ENCODE assay signal across 9 cellular contexts in genomic region chr17:37608369-37609169, GRCh38. TPM values are rescaled to one million over a fixed set of nuclear protein-coding genes. Genes with fewer than 3 reads are reported as not detected.
A peak's percentile ranks its signal among the peaks of the same experiment; 100 is the strongest.
DNase-seq lines count a peak whose midpoint lies in the region; ATAC-seq, FAIRE-seq and TF ChIP-seq lines count a peak whose summit lies in the region.
"Had no signal": no experiment of that assay in that cellular context is flagged by ENCODE, and none has a peak within 500 bp of the region (broad histone marks: within the 10 kb centered on the region; RNA-seq: fewer than 3 reads in every experiment).

No MANE protein-coding gene starts in this region.

- peak overlapping the region; percentile 80 for H3K4me3 ChIP-seq in GM23248
- peak overlapping the region; percentile 63 to 93 (median 79) for H3K4me3 ChIP-seq in H1 (ENCODE audit: extremely low read depth in 1 of 4, insufficient read depth in 2 of 4, low read depth in 3 of 4, low read length in 4 of 4)
- H3K4me3 ChIP-seq in transverse colon, result peak overlapping the region; percentile 88 to 100 (median 98)

- 0 out of 2 replicates have a peak, but pooled peaks cover 12% of the 10 kb centered on the region for H3K36me3 ChIP-seq in GM23248 (ENCODE audit: low read depth)
- H3K36me3 ChIP-seq in H1 (ENCODE audit: control insufficient read depth in 2 of 4, insufficient read depth in 4 of 4, low read length in 3 of 4), result peaks cover 0 to 12% (median 0%) of the 10 kb centered on the region in 4 experiments; a peak in 5 of 8 replicates
- H3K36me3 ChIP-seq in transverse colon, result peaks cover 0 to 7% (median 3%) of the 10 kb centered on the region in 4 donors

- peaks cover 46 to 51% (median 47%) of the 10 kb centered on the region in 3 donors for H3K4me1 Mint-ChIP-seq in T-cell

- TF ChIP-seq EP300 in H1 (IDR thresholded peaks at IDR 0.05; ENCODE audit: borderline replicate concordance in 1 of 2, low read depth in 2 of 2, low read length in 2 of 2), result no peak
- no peak for TF ChIP-seq EP300 in transverse colon (IDR thresholded peaks at IDR 0.05; ENCODE audit: low read depth)

- peak overlapping the region; percentile 83 for H4K5ac ChIP-seq in H1 (ENCODE audit: insufficient read length, low read depth, low read length)

- no peaks in the 10 kb centered on the region for H3K9me3 Mint-ChIP-seq in T-cell

- no peak for FAIRE-seq in H1 (lab: Jason Lieb, UNC)
- FAIRE-seq: colon had no signal

- H3K23ac ChIP-seq in H1 (ENCODE audit: insufficient read length), result no peak overlapping the region

- no peak for TF ChIP-seq POLR2A in H1 (IDR thresholded peaks at IDR 0.05; ENCODE audit: control extremely low read depth in 1 of 2, low read depth in 2 of 2, low read length in 2 of 2)
- TF ChIP-seq POLR2A in transverse colon (IDR thresholded peaks at IDR 0.05), result no peak

- H3K23me2 ChIP-seq in H1 (ENCODE audit: low read depth, low read length), result no peaks in the 10 kb centered on the region

- peak overlapping the region; percentile 81; the same call in 1 of the 2 replicates for H4K8ac ChIP-seq in H1 (ENCODE audit: extremely low read depth, insufficient read depth, low read length)

- H3K18ac ChIP-seq in H1 (ENCODE audit: extremely low read depth, low read length), result peak overlapping the region; percentile 53

- H3K9me3 ChIP-seq in GM23248 (ENCODE audit: low read depth) (no peaks in the 10 kb centered on the region), H1 (ENCODE audit: insufficient read depth in 2 of 2, low read depth in 1 of 2, low read length in 1 of 2) (no peaks in the 10 kb centered on the region), transverse colon (no peaks in the 10 kb centered on the region)

- no peak overlapping the region for H3K4ac ChIP-seq in H1 (replicated peaks; ENCODE audit: insufficient read length, low read depth, low read length)

- peak overlapping the region; percentile 81 to 90 (median 90) for H3K4me3 Mint-ChIP-seq in T-cell

- no peak overlapping the region for H2BK15ac ChIP-seq in H1 (ENCODE audit: low read length)

- H3K27me3 ChIP-seq in GM23248 (replicated peaks; ENCODE audit: insufficient read depth), result no peaks in the 10 kb centered on the region
- no peaks in the 10 kb centered on the region for H3K27me3 ChIP-seq in H1 (replicated peaks in 1 of 4; ENCODE audit: control insufficient read depth in 3 of 4, extremely low read depth in 1 of 4, insufficient read depth in 3 of 4, low read length in 3 of 4)
- no peaks in the 10 kb centered on the region for H3K27me3 ChIP-seq in transverse colon

- peak overlapping the region; percentile 92 for H3K4me2 ChIP-seq in GM23248 (ENCODE audit: unreplicated experiment)
- peak overlapping the region; percentile 62 to 72 for H3K4me2 ChIP-seq in H1 (ENCODE audit: insufficient read depth in 1 of 2, low read depth in 2 of 2, low read length in 2 of 2)

- CTCF ChIA-PET in T-cell (lab: Charles Lee), result interaction anchor here in 1 of 2 donors (0.6 to 2.2 kb wide), 7 partner anchors 8 to 235 kb away, joined by 3 to 9 read pairs (median 4); no protein-coding TSS in a partner anchor
- CTCF ChIA-PET in H1 (lab: Charles Lee; ENCODE audit: partially characterized antibody), result interaction anchor here (0.6 to 3.2 kb wide), 5 partner anchors 28 to 206 kb away, joined by 3 to 9 read pairs (median 3); no protein-coding TSS in a partner anchor

- DNase-seq in ELR (ENCODE audit: low read depth) (peak; percentile 61), GM23248 (peak; percentile 60), M059J (ENCODE audit: low read depth) (peak; percentile 55), T-cell (peak in 9 of 34 experiments; percentile 1 to 17 (median 8)), H1 (ENCODE audit: low read depth in 1 of 2, low spot score in 2 of 2) (peak in 1 of 2 experiments; percentile 27), medulla oblongata (ENCODE audit: extremely low spot score) (peak; percentile 66), transverse colon (no peak)
- no peak for DNase-seq in activated CD4-positive, alpha-beta T cell treated with anti-CD3 and anti-CD28 coated beads for 48 hours

- peak overlapping the region; percentile 8; the same call in 1 of the 2 replicates for H2BK5ac ChIP-seq in H1 (ENCODE audit: low read depth, low read length)

- H3K9me2 ChIP-seq in GM23248 (ENCODE audit: insufficient read depth), result no peaks in the 10 kb centered on the region

- peaks cover 52% of the 10 kb centered on the region for H3K79me2 ChIP-seq in GM23248 (ENCODE audit: insufficient read depth)
- peaks cover 4 to 12% of the 10 kb centered on the region in 2 experiments; a peak in 2 of 4 replicates for H3K79me2 ChIP-seq in H1 (ENCODE audit: control insufficient read depth in 1 of 2, insufficient read depth in 2 of 2, low read length in 2 of 2)

- TF ChIP-seq RAD21 in H1 (IDR thresholded peaks at IDR 0.05 in 1 of 2, conservative IDR thresholded peaks at IDR 0.05 in 1 of 2; ENCODE audit: low read depth in 2 of 2, low read length in 2 of 2), result no peak

- intact Hi-C loops in transverse colon (cut with DNase I; ENCODE audit: low total_unique reads), result no loop called here

- H2AK5ac ChIP-seq in H1 (ENCODE audit: low read depth, low read length), result no peak overlapping the region

- no peaks in the 10 kb centered on the region for H3K27me3 Mint-ChIP-seq in T-cell

- POLR2A ChIA-PET in T-cell (lab: Charles Lee), result interaction anchor here (0.6 to 1.7 kb wide), 5 partner anchors 9 to 743 kb away, joined by 3 to 21 read pairs (median 7); partner anchors contain the start of gene SOCS7 (in 1 of the 2)
- POLR2A ChIA-PET in H1 (lab: Charles Lee; ENCODE audit: partially characterized antibody), result interaction anchor here (0.6 to 3.1 kb wide), 26 partner anchors 9 to 1778 kb away, joined by 3 to 15 read pairs (median 4); partner anchors contain the start of genes DDX52 and MRM1

- H3K9ac ChIP-seq in GM23248 (peak overlapping the region; percentile 88), H1 (replicated peaks in 1 of 4; ENCODE audit: extremely low read depth in 1 of 4, low read depth in 3 of 4, low read length in 3 of 4) (peak overlapping the region; percentile 13 to 86 (median 66))

- TF ChIP-seq CTCF in H1 (IDR thresholded peaks at IDR 0.05; ENCODE audit: control extremely low read depth in 1 of 3, insufficient read depth in 1 of 3, low read depth in 1 of 3, low read length in 3 of 3), result no peak
- no peak for TF ChIP-seq CTCF in transverse colon (IDR thresholded peaks at IDR 0.05)

- peak overlapping the region; percentile 52 for H3K56ac ChIP-seq in H1 (replicated peaks; ENCODE audit: insufficient read length, low read depth, low read length)

- peak overlapping the region; percentile 77 for H2AFZ ChIP-seq in GM23248
- no peak overlapping the region; the same call in 1 of the 2 replicates for H2AFZ ChIP-seq in H1 (ENCODE audit: low read length)

- in situ Hi-C loops in GM23248 (cut with MboI), result no loop called here
- in situ Hi-C loops in transverse colon (cut with MboI; ENCODE audit: low pct_ligation_motif_present in 1 of 4, low pct_unique_long_range_greater_than_20kb in 1 of 4, low sequenced_read_pairs in 3 of 4), result no loop called here

- H4K20me1 ChIP-seq in GM23248 (ENCODE audit: insufficient read depth), result 0 out of 2 replicates have a peak, but pooled peaks cover 5% of the 10 kb centered on the region
- no peaks in the 10 kb centered on the region for H4K20me1 ChIP-seq in H1 (replicated peaks in 1 of 2; ENCODE audit: control insufficient read depth in 1 of 2, insufficient read depth in 2 of 2, low read length in 2 of 2)

- H3F3A ChIP-seq in GM23248 (ENCODE audit: insufficient read depth), result peaks cover 51% of the 10 kb centered on the region

- no peak overlapping the region for H3K14ac ChIP-seq in H1 (ENCODE audit: insufficient read length)

- no peak overlapping the region for H2BK20ac ChIP-seq in H1 (ENCODE audit: low read length)

- H3K27ac ChIP-seq in GM23248 (peak overlapping the region; percentile 64), H1 (ENCODE audit: low read depth, low read length) (peak overlapping the region; percentile 74; the same call in 1 of the 2 replicates), transverse colon (peak overlapping the region; percentile 94 to 98 (median 96))

- H4K91ac ChIP-seq in H1 (replicated peaks; ENCODE audit: insufficient read length, low read length), result no peak overlapping the region

- 1% methylated on average over 21 to 26 of the region's 26 CpGs for WGBS in GM23248 (ENCODE audit: low coverage in 1 of 2, low lambda C conversion rate in 2 of 2, missing lambda C conversion rate in 2 of 2), 2 experiments
- 7% methylated on average over 22 of the region's 26 CpGs; no CpG with 5 or more reads in 1 of the 2 experiments for WGBS in H1 (ENCODE audit: extremely low coverage in 1 of 2, insufficient coverage in 1 of 2, insufficient read length in 1 of 2, insufficient replicate concordance in 2 of 2, low coverage in 1 of 2, low lambda C conversion rate in 2 of 2, missing lambda C conversion rate in 1 of 2), 2 experiments
- WGBS in transverse colon (ENCODE audit: low coverage in 1 of 2), 2 donors, result 0 to 1% methylated on average over 8 to 20 of the region's 26 CpGs

- H3K4me1 ChIP-seq in GM23248 (ENCODE audit: insufficient read depth) (peaks cover 35% of the 10 kb centered on the region), H1 (replicated peaks in 1 of 4; ENCODE audit: control insufficient read depth in 3 of 4, insufficient read depth in 4 of 4, low read length in 3 of 4) (peaks cover 0 to 5% (median 3%) of the 10 kb centered on the region in 4 experiments; a peak in 3 of 7 replicates), transverse colon (peaks cover 0 to 33% (median 16%) of the 10 kb centered on the region in 4 donors)

- H2BK120ac ChIP-seq in H1 (replicated peaks; ENCODE audit: low read depth, low read length), result no peak overlapping the region

- H2BK12ac ChIP-seq in H1 (ENCODE audit: low read depth, low read length), result no peak overlapping the region

- peaks cover 6% of the 10 kb centered on the region for H3K36me3 Mint-ChIP-seq in T-cell

- ATAC-seq in T-cell (replicated peaks in 1 of 4), result peak; percentile 2 to 11 (median 9)

- no peaks in the 10 kb centered on the region for H3K79me1 ChIP-seq in H1 (ENCODE audit: low read depth, low read length)

- peak overlapping the region; percentile 91 to 92 for H3K27ac Mint-ChIP-seq in T-cell

RNA-seq across cellular contexts. Expression of gene SYNRG, which starts 0.6 kb away (rescaled TPM):
- 5.6 TPM in 2 replicates for total RNA-seq in GM23248 (2014; rRNA removed; shearing (Covaris generic))
- 12.1 and 13.1 TPM in 2 replicates for polyA plus RNA-seq in GM23248 (2016; fragmentation: Nextera tagmentation; extraction: Ambion mirVana)
- total RNA-seq in M059J (2014; rRNA removed; shearing (Covaris generic)), result 5.9 and 10.5 TPM in 2 replicates
- 100 to 1,000 TPM; 103 to 118 (median 113) TPM for total RNA-seq in T-cell
- total RNA-seq in H1 (2021; fragmentation: NEBNext Ultra II Directional; extraction: Animal tissue kit (Norgen Biotek cat#: 25700)), result 28.6 and 31.7 TPM in 2 replicates
- polyA plus RNA-seq in H1 (2011; rRNA removed), result 7.4 and 7.7 TPM in 2 replicates
- 8.7 TPM for polyA plus RNA-seq in H1 (2011; cell fraction: cytosol; rRNA removed)
- 15.1 TPM for polyA plus RNA-seq in H1 (2011; cell fraction: nucleus; rRNA removed)
- polyA plus RNA-seq in H1 (2012, experiment 1 of 2), result 12.9 to 18.6 TPM (median 13.7 TPM) in 4 replicates
- polyA plus RNA-seq in H1 (2012, experiment 2 of 2), result 1.0 TPM
- polyA plus RNA-seq in H1 (2013, experiment 1 of 2), result 14.3 TPM
- polyA plus RNA-seq in H1 (2013, experiment 2 of 2), result 13.9 TPM
- 33.8 and 43.6 TPM in 2 replicates for polyA minus RNA-seq in H1 (2011; rRNA and poly(A)+ RNA removed)
- 8.2 TPM for polyA minus RNA-seq in H1 (2011; cell fraction: cytosol; rRNA and poly(A)+ RNA removed)
- polyA minus RNA-seq in H1 (2011; cell fraction: nucleus; rRNA and poly(A)+ RNA removed), result 23.0 TPM
- 100 to 1,000 TPM in 1 of 4 donors, 10 to 100 TPM in 3; 30.2 to 151 (median 56.7) TPM for total RNA-seq in transverse colon

RNA-seq across cellular contexts. Expression of gene DDX52, which starts 34.7 kb away (rescaled TPM):
- 26.7 and 34.7 TPM in 2 replicates for total RNA-seq in GM23248 (2014; rRNA removed; shearing (Covaris generic))
- polyA plus RNA-seq in GM23248 (2016; fragmentation: Nextera tagmentation; extraction: Ambion mirVana) (23.5 and 26.1 TPM in 2 replicates), H1 (2011; rRNA removed) (7.4 and 10.0 TPM in 2 replicates)
- total RNA-seq in M059J (2014; rRNA removed; shearing (Covaris generic)), result 16.6 and 31.7 TPM in 2 replicates
- total RNA-seq in T-cell (10 to 100 TPM; 21.6 to 34.0 (median 25.7) TPM), transverse colon (10 to 100 TPM in 3 of 4 donors, 1 to 10 TPM in 1; 4.9 to 30.4 (median 19.9) TPM)
- 45.9 and 47.4 TPM in 2 replicates for total RNA-seq in H1 (2021; fragmentation: NEBNext Ultra II Directional; extraction: Animal tissue kit (Norgen Biotek cat#: 25700))
- 12.3 TPM for polyA plus RNA-seq in H1 (2011; cell fraction: cytosol; rRNA removed)
- 12.7 TPM for polyA plus RNA-seq in H1 (2011; cell fraction: nucleus; rRNA removed)
- polyA plus RNA-seq in H1 (2012, experiment 1 of 2), result 15.0 to 29.0 TPM (median 18.3 TPM) in 4 replicates
- polyA plus RNA-seq in H1 (2012, experiment 2 of 2), result 1.1 TPM
- polyA plus RNA-seq in H1 (2013, experiment 1 of 2), result 40.2 TPM
- polyA plus RNA-seq in H1 (2013, experiment 2 of 2), result 41.0 TPM
- polyA minus RNA-seq in H1 (2011; rRNA and poly(A)+ RNA removed), result 16.5 and 31.7 TPM in 2 replicates
- polyA minus RNA-seq in H1 (2011; cell fraction: cytosol; rRNA and poly(A)+ RNA removed), result 7.0 TPM
- 29.2 TPM for polyA minus RNA-seq in H1 (2011; cell fraction: nucleus; rRNA and poly(A)+ RNA removed)

Comparison
In these comparisons a context has a peak if more than half of its experiments do, and no peak if none do; other contexts are left out.
1. DNase-seq: peak in ELR (single experiment), GM23248 (single experiment), M059J (single experiment) and medulla oblongata (single experiment); none in transverse colon (single experiment) and activated CD4-positive, alpha-beta T cell treated with anti-CD3 and anti-CD28 coated beads for 48 hours (single experiment).
2. Peak in every context shown above with its lines, with median percentiles within 50 percentile points of each other: H3K27ac ChIP-seq and H3K4me3 ChIP-seq.